ENCODE assay signal across 8 cellular contexts in the genomic region with DNA sequence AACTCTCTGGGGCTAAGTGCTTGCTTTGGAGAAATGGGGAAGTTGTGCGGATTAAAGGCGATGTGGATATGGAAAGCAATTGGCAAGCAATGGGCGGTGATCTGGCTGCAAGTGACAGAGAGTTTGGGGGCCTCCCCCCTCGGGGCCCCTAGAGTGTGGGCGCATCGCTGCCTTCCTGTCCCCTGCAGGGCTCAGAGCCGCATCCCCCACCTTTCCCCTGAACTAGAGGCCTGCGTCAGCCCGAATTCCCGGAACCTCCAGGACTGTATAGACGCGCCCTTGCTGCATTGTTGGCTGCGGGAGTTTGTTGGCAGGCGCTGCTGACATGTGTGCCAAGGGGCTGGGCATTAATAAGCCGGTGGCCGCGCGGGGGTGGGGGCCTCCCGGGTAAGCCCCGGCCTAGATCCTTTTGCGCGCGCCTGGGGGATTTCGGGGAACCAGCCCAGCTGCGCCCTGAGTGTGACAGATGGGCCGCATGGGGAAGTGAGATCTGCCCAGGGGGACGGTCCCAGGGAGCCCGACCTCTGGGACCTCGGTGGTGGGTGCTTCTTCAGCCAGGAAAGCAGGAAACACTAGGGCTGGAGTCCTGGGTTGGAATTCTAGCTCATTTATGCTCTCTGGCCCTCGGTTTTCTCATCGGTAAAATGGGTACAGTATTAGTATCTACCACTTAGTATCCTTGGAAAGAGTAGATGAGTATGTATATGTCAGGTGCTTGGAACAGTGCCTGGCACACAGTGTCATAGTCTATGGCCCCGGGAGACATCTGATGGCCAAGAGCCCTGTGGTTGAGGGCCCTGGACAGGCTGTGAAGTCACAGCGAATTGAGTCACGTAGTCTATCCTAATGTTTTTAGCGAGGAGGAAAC. TPM values are rescaled to one million over a fixed set of nuclear protein-coding genes. Genes with fewer than 3 reads are reported as not detected.
DNase-seq lines count a peak whose midpoint lies in the region; ATAC-seq and TF ChIP-seq lines count a peak whose summit lies in the region.

No MANE protein-coding gene starts in this region.

- peak overlapping the region; percentile 72 for H3K27ac ChIP-seq in A673 (ENCODE audit: low read depth, low read length, poor library complexity, severe bottlenecking)
- H3K27ac ChIP-seq in fibroblast of lung (ENCODE audit: insufficient read depth, low read length): peak overlapping the region; percentile 80
- H3K27ac ChIP-seq in stomach smooth muscle (ENCODE audit: low read length): peak overlapping the region; percentile 68

- TF ChIP-seq CTCF in A673 (conservative IDR thresholded peaks at IDR 0.05; ENCODE audit: low read depth, low read length) (no peak), fibroblast of lung (conservative IDR thresholded peaks at IDR 0.05 in 1 of 2, IDR thresholded peaks at IDR 0.05 in 1 of 2; ENCODE audit: low read depth in 1 of 2, low read length in 2 of 2) (no peak), natural killer cell (IDR thresholded peaks at IDR 0.05) (no peak)

- ATAC-seq in GM18907 (IDR thresholded peaks at IDR 0.05; ENCODE audit: unreplicated experiment) (peak; percentile 56), HG03378 (IDR thresholded peaks at IDR 0.05; ENCODE audit: unreplicated experiment) (peak; percentile 41), natural killer cell (peak; percentile 57 to 64 (median 60))

- peak overlapping the region; percentile 90 for H3K4me2 ChIP-seq in fibroblast of lung (ENCODE audit: extremely low read depth, insufficient read depth, low read length)

- no peaks in the 10 kb centered on the region for H3K27me3 ChIP-seq in A673 (replicated peaks; ENCODE audit: insufficient read depth, low read depth, low read length, poor library complexity)
- H3K27me3 ChIP-seq in fibroblast of lung (ENCODE audit: control insufficient read depth, insufficient read depth, low read length): no peaks in the 10 kb centered on the region
- H3K27me3 ChIP-seq in stomach smooth muscle (ENCODE audit: control insufficient read depth in 1 of 2, insufficient read depth in 2 of 2, low read length in 2 of 2): no peaks in the 10 kb centered on the region

- H3K9me3 Mint-ChIP-seq in activated T-helper 1 cell treated with anti-CD3 and anti-CD28 coated beads, Interleukin-12 subunit alpha, Interleukin-12 subunit beta, Interleukin-2, Interleukin-4 antibody, amounts not matched to agents 30 ng/mL and 10 ng/mL and 1 ng/mL, durations not matched to agents 14 hours and 24 hours and 36 hours: no peaks in the 10 kb centered on the region
- H3K9me3 Mint-ChIP-seq in natural killer cell: no peaks in the 10 kb centered on the region

- POLR2A ChIA-PET in A673 (lab: Charles Lee; ENCODE audit: low non-redundant PET): no interaction called here

- peak overlapping the region; percentile 91 for H3K4me3 Mint-ChIP-seq in activated T-helper 1 cell treated with anti-CD3 and anti-CD28 coated beads, Interleukin-12 subunit alpha, Interleukin-12 subunit beta, Interleukin-2, Interleukin-4 antibody, amounts not matched to agents 30 ng/mL and 10 ng/mL and 1 ng/mL, durations not matched to agents 14 hours and 24 hours and 36 hours
- H3K4me3 Mint-ChIP-seq in natural killer cell: peak overlapping the region; percentile 95

- peaks cover 21% of the 10 kb centered on the region for H3K36me3 Mint-ChIP-seq in activated T-helper 1 cell treated with anti-CD3 and anti-CD28 coated beads, Interleukin-12 subunit alpha, Interleukin-12 subunit beta, Interleukin-2, Interleukin-4 antibody, amounts not matched to agents 30 ng/mL and 10 ng/mL and 1 ng/mL, durations not matched to agents 14 hours and 24 hours and 36 hours (ENCODE audit: low read depth)
- H3K36me3 Mint-ChIP-seq in natural killer cell: no peaks in the 10 kb centered on the region

- H2AFZ ChIP-seq in fibroblast of lung (ENCODE audit: low read length): peak overlapping the region; percentile 57

- H3K9ac ChIP-seq in fibroblast of lung (ENCODE audit: insufficient read depth, low read length): peak overlapping the region; percentile 79
- H3K9ac ChIP-seq in stomach smooth muscle (ENCODE audit: low read length in 2 of 2): peak overlapping the region; percentile 58 to 71

- no peaks in the 10 kb centered on the region for H3K4me1 ChIP-seq in A673 (ENCODE audit: insufficient read depth, low read length, poor library complexity, severe bottlenecking)
- peaks cover 7% of the 10 kb centered on the region for H3K4me1 ChIP-seq in fibroblast of lung (ENCODE audit: control insufficient read depth, extremely low read depth, insufficient read depth, low read length)
- peaks cover 20% of the 10 kb centered on the region for H3K4me1 ChIP-seq in stomach smooth muscle (ENCODE audit: control insufficient read depth, insufficient read depth, low read length)

- peaks cover 31% of the 10 kb centered on the region for H3K4me1 Mint-ChIP-seq in activated T-helper 1 cell treated with anti-CD3 and anti-CD28 coated beads, Interleukin-12 subunit alpha, Interleukin-12 subunit beta, Interleukin-2, Interleukin-4 antibody, amounts not matched to agents 30 ng/mL and 10 ng/mL and 1 ng/mL, durations not matched to agents 14 hours and 24 hours and 36 hours (ENCODE audit: low read depth)
- peaks cover 20% of the 10 kb centered on the region in 2 donors for H3K4me1 Mint-ChIP-seq in natural killer cell

- H3K9me3 ChIP-seq in A673 (ENCODE audit: low read depth, low read length, poor library complexity, severe bottlenecking) (no peaks in the 10 kb centered on the region), fibroblast of lung (ENCODE audit: control insufficient read depth, insufficient read depth, low read depth, low read length) (no peaks in the 10 kb centered on the region), stomach smooth muscle (ENCODE audit: control insufficient read depth in 2 of 2, low read length in 2 of 2) (no peaks in the 10 kb centered on the region)

- no TSS peak for BruUV-seq in A673 (replicated peaks; lab: Mats Ljungman, UMichigan)

- peaks cover 41% of the 10 kb centered on the region for H3K79me2 ChIP-seq in fibroblast of lung (ENCODE audit: control insufficient read depth, insufficient read depth, low read length)

- CTCF ChIA-PET in A673 (lab: Charles Lee): no interaction called here

- H3K4me3 ChIP-seq in A673 (ENCODE audit: low read depth, low read length, poor library complexity, severe bottlenecking) (peak overlapping the region; percentile 99), fibroblast of lung (replicated peaks in 1 of 4; ENCODE audit: control extremely low read depth in 1 of 4, insufficient read depth in 1 of 4, low read depth in 3 of 4, low read length in 4 of 4) (peak overlapping the region; percentile 66 to 91 (median 87)), stomach smooth muscle (ENCODE audit: low read length in 2 of 2) (peak overlapping the region; percentile 69 to 88)

- intact Hi-C loops in A673 (cut with micrococcal nuclease; ENCODE audit: unreplicated experiment): no loop called here
- intact Hi-C loops in activated T-helper 1 cell treated with anti-CD3 and anti-CD28 coated beads, Interleukin-12 subunit alpha, Interleukin-12 subunit beta, Interleukin-2, Interleukin-4 antibody, amounts not matched to agents 30 ng/mL and 10 ng/mL and 1 ng/mL, durations not matched to agents 14 hours and 24 hours and 36 hours (cut with micrococcal nuclease): loop anchor here (1.0 to 2.0 kb wide), 6 partner anchors 12 to 168 kb away; a partner anchor contains a TSS
- intact Hi-C loops in natural killer cell (cut with micrococcal nuclease): loop anchor here (1.0 to 5.0 kb wide), 4 partner anchors 12 to 90 kb away; a partner anchor contains a TSS

- no peaks in the 10 kb centered on the region for H4K20me1 ChIP-seq in fibroblast of lung (ENCODE audit: control insufficient read depth, extremely low read depth, insufficient read depth, low read length)

- H3K36me3 ChIP-seq in A673 (ENCODE audit: insufficient read depth, low read length, poor library complexity, severe bottlenecking) (no peaks in the 10 kb centered on the region), fibroblast of lung (ENCODE audit: control insufficient read depth, insufficient read depth, low read length) (peaks cover 2% of the 10 kb centered on the region), stomach smooth muscle (ENCODE audit: control insufficient read depth in 2 of 2, insufficient read depth in 2 of 2, low read length in 2 of 2) (no peaks in the 10 kb centered on the region)

- H3K27me3 Mint-ChIP-seq in activated T-helper 1 cell treated with anti-CD3 and anti-CD28 coated beads, Interleukin-12 subunit alpha, Interleukin-12 subunit beta, Interleukin-2, Interleukin-4 antibody, amounts not matched to agents 30 ng/mL and 10 ng/mL and 1 ng/mL, durations not matched to agents 14 hours and 24 hours and 36 hours (ENCODE audit: insufficient read depth): no peaks in the 10 kb centered on the region
- no peaks in the 10 kb centered on the region for H3K27me3 Mint-ChIP-seq in natural killer cell (ENCODE audit: low read depth in 2 of 2)

- peak; percentile 70 for DNase-seq in A673 (ENCODE audit: low spot score)
- DNase-seq in OCI-M1 (lab: John Stamatoyannopoulos, UW): peak; percentile 69
- DNase-seq in activated T-helper 1 cell treated with anti-CD3 and anti-CD28 coated beads, Interleukin-12 subunit alpha, Interleukin-12 subunit beta, Interleukin-2, Interleukin-4 antibody, amounts not matched to agents 30 ng/mL and 10 ng/mL and 1 ng/mL, durations not matched to agents 14 hours and 24 hours and 36 hours (ENCODE audit: low spot score): peak; percentile 19
- peak; percentile 69 to 80 for DNase-seq in fibroblast of lung (ENCODE audit: low read depth in 2 of 2)
- DNase-seq in natural killer cell: peak; percentile 44

- H3K27ac Mint-ChIP-seq in activated T-helper 1 cell treated with anti-CD3 and anti-CD28 coated beads, Interleukin-12 subunit alpha, Interleukin-12 subunit beta, Interleukin-2, Interleukin-4 antibody, amounts not matched to agents 30 ng/mL and 10 ng/mL and 1 ng/mL, durations not matched to agents 14 hours and 24 hours and 36 hours: peak overlapping the region; percentile 91
- H3K27ac Mint-ChIP-seq in natural killer cell: peak overlapping the region; percentile 69 to 72

RNA-seq across cellular contexts. Expression of a gene that starts 1.0 kb away (rescaled TPM):
- total RNA-seq in A673 (2021) (14.3 and 18.4 TPM in 2 replicates), fibroblast of lung (22.6 and 31.3 TPM in 2 replicates), natural killer cell (10 to 100 TPM; 12.6 to 33.5 (median 22.9) TPM)
- total RNA-seq in activated T-helper 1 cell treated with anti-CD3 and anti-CD28 coated beads, Interleukin-12 subunit alpha, Interleukin-12 subunit beta, Interleukin-2, Interleukin-4 antibody, amounts not matched to agents 30 ng/mL and 10 ng/mL and 1 ng/mL, durations not matched to agents 14 hours and 24 hours and 36 hours: 28.3 and 30.5 TPM in 2 replicates
- polyA plus RNA-seq in fibroblast of lung: 8.9 and 11.4 TPM in 2 replicates
- polyA plus RNA-seq in fibroblast of lung (2012): 10.8 and 12.0 TPM in 2 replicates
- polyA minus RNA-seq in fibroblast of lung (ENCODE audit: low replicate concordance): 51.1 and 84.0 TPM in 2 replicates

RNA-seq across cellular contexts. Expression of a gene that starts 44.8 kb away (rescaled TPM):
- not detected in 2 replicates for total RNA-seq in A673 (2021)
- total RNA-seq in activated T-helper 1 cell treated with anti-CD3 and anti-CD28 coated beads, Interleukin-12 subunit alpha, Interleukin-12 subunit beta, Interleukin-2, Interleukin-4 antibody, amounts not matched to agents 30 ng/mL and 10 ng/mL and 1 ng/mL, durations not matched to agents 14 hours and 24 hours and 36 hours: not detected in 2 replicates
- total RNA-seq in fibroblast of lung: under 0.01 TPM in 1 of 2 replicates, not detected in the other
- polyA plus RNA-seq in fibroblast of lung: not detected in 2 replicates
- polyA plus RNA-seq in fibroblast of lung (2012): not detected in 2 replicates
- not detected in 2 replicates for polyA minus RNA-seq in fibroblast of lung (ENCODE audit: low replicate concordance)
- total RNA-seq in natural killer cell: 1 to 10 TPM in 1 of 3 donors, under 1 TPM in 2; 0.92 to 1.9 (median 0.93) TPM

Comparison
In these comparisons a context has a peak if more than half of its experiments do, and no peak if none do; other contexts are left out.
1. Peak in every context shown above with its lines: DNase-seq, ATAC-seq, H3K4me3 ChIP-seq and H3K27ac ChIP-seq.
2. DNase-seq: peak in every context shown above with its lines; median percentile 74 in fibroblast of lung; 70 in A673; 69 in OCI-M1; 44 in natural killer cell; 19 in activated T-helper 1 cell treated with anti-CD3 and anti-CD28 coated beads, Interleukin-12 subunit alpha, Interleukin-12 subunit beta, Interleukin-2, Interleukin-4 antibody, amounts not matched to agents 30 ng/mL and 10 ng/mL and 1 ng/mL, durations not matched to agents 14 hours and 24 hours and 36 hours.